In genomic region chr12:107761502-107761904, GRCh38 we compare ENCODE assay signal across 8 cellular contexts. TPM values are rescaled to one million over a fixed set of nuclear protein-coding genes. Genes with fewer than 3 reads are reported as not detected.
DNase-seq lines count a peak whose midpoint lies in the region; ATAC-seq and TF ChIP-seq lines count a peak whose summit lies in the region.

No MANE protein-coding gene starts in this region.

- H4K20me1 ChIP-seq in BLaER1 treated with 17β-estradiol and CSF1 and Interleukin-3, amounts not matched to agents 10 nM and 100 nM: peaks cover 0 to 40% (median 28%) of the 10 kb centered on the region in 11 experiments; a peak in 15 of 22 replicates

- peaks cover 21 to 35% (median 29%) of the 10 kb centered on the region in 10 experiments for H3K4me1 ChIP-seq in BLaER1 treated with 17β-estradiol and CSF1 and Interleukin-3, amounts not matched to agents 10 nM and 100 nM
- H3K4me1 ChIP-seq in heart left ventricle: peaks cover 5 to 35% (median 28%) of the 10 kb centered on the region in 12 donors

- peak overlapping the region; percentile 87 for H3K27ac Mint-ChIP-seq in HFFc6
- H3K27ac Mint-ChIP-seq in activated CD8-positive, alpha-beta T cell treated with anti-CD3 and anti-CD28 coated beads for 36 hours: peak overlapping the region; percentile 81

- no peaks in the 10 kb centered on the region; the same call in 1 of the 2 replicates for H3K27me3 Mint-ChIP-seq in HFFc6 (ENCODE audit: insufficient read depth)
- H3K27me3 Mint-ChIP-seq in activated CD8-positive, alpha-beta T cell treated with anti-CD3 and anti-CD28 coated beads for 36 hours: no peaks in the 10 kb centered on the region

- no peak for TF ChIP-seq POLR2A in heart left ventricle (IDR thresholded peaks at IDR 0.05)

- DNase-seq in HFFc6 (no peak), heart left ventricle (no peak), retinal pigment epithelial cell (ENCODE audit: low read depth) (no peak), MV-4-11 (lab: John Stamatoyannopoulos, UW) (no peak), NCI-H2029 (lab: John Stamatoyannopoulos, UW) (no peak)
- DNase-seq in activated CD8-positive, alpha-beta T cell treated with anti-CD3 and anti-CD28 coated beads for 36 hours: peak; percentile 6

- WGBS in heart left ventricle, 4 donors: 0 to 4% (median 1%) methylated on average over 10 to 12 of the region's 12 CpGs

- H3K36me3 ChIP-seq in BLaER1 treated with 17β-estradiol and CSF1 and Interleukin-3, amounts not matched to agents 10 nM and 100 nM: peaks cover 20 to 28% (median 26%) of the 10 kb centered on the region in 11 experiments
- H3K36me3 ChIP-seq in heart left ventricle: peaks cover 0 to 30% (median 15%) of the 10 kb centered on the region in 9 donors

- ATAC-seq in activated CD8-positive, alpha-beta T cell treated with anti-CD3 and anti-CD28 coated beads for 36 hours: no peak
- ATAC-seq in heart left ventricle (peak in 3 of 4 donors; percentile 5 to 29 (median 21)), HG02642 (IDR thresholded peaks at IDR 0.05; ENCODE audit: poor library complexity, unreplicated experiment) (no peak)

- H3K9me3 Mint-ChIP-seq in HFFc6: no peaks in the 10 kb centered on the region
- no peaks in the 10 kb centered on the region for H3K9me3 Mint-ChIP-seq in activated CD8-positive, alpha-beta T cell treated with anti-CD3 and anti-CD28 coated beads for 36 hours

- peaks cover 28% of the 10 kb centered on the region for H3K4me1 Mint-ChIP-seq in HFFc6 (ENCODE audit: low read depth)
- H3K4me1 Mint-ChIP-seq in activated CD8-positive, alpha-beta T cell treated with anti-CD3 and anti-CD28 coated beads for 36 hours (ENCODE audit: low read depth): peaks cover 25% of the 10 kb centered on the region

- H3K4me3 Mint-ChIP-seq in HFFc6: peak overlapping the region; percentile 90
- H3K4me3 Mint-ChIP-seq in activated CD8-positive, alpha-beta T cell treated with anti-CD3 and anti-CD28 coated beads for 36 hours: peak overlapping the region; percentile 92

- H3K27ac ChIP-seq in BLaER1 treated with 17β-estradiol and CSF1 and Interleukin-3, amounts not matched to agents 10 nM and 100 nM: peak overlapping the region in 9 of 11 experiments; percentile 34 to 95 (median 88); a peak in 13 of 22 replicates
- peak overlapping the region in 11 of 12 donors; percentile 16 to 87 (median 76) for H3K27ac ChIP-seq in heart left ventricle

- H3K27me3 ChIP-seq in BLaER1 treated with 17β-estradiol and CSF1 and Interleukin-3, amounts not matched to agents 10 nM and 100 nM: no peaks in the 10 kb centered on the region
- H3K27me3 ChIP-seq in heart left ventricle: no peaks in the 10 kb centered on the region

- peak overlapping the region; percentile 62 to 98 (median 84) for H3K4me2 ChIP-seq in BLaER1 treated with 17β-estradiol and CSF1 and Interleukin-3, amounts not matched to agents 10 nM and 100 nM

- H3K36me3 Mint-ChIP-seq in HFFc6 (ENCODE audit: low read depth): peaks cover 9% of the 10 kb centered on the region; the same call in 1 of the 2 replicates
- H3K36me3 Mint-ChIP-seq in activated CD8-positive, alpha-beta T cell treated with anti-CD3 and anti-CD28 coated beads for 36 hours (ENCODE audit: low read depth): peaks cover 14% of the 10 kb centered on the region

- peaks cover 0 to 11% (median 5%) of the 10 kb centered on the region in 11 experiments; a peak in 6 of 22 replicates for H3K9me3 ChIP-seq in BLaER1 treated with 17β-estradiol and CSF1 and Interleukin-3, amounts not matched to agents 10 nM and 100 nM (replicated peaks in 1 of 11)
- H3K9me3 ChIP-seq in heart left ventricle: no peaks in the 10 kb centered on the region

- POLR2A ChIA-PET in activated CD8-positive, alpha-beta T cell treated with anti-CD3 and anti-CD28 coated beads for 36 hours (lab: Charles Lee): no interaction called here

- peak overlapping the region in 10 of 11 experiments; percentile 39 to 96 (median 94); a peak in 20 of 22 replicates for H3K9ac ChIP-seq in BLaER1 treated with 17β-estradiol and CSF1 and Interleukin-3, amounts not matched to agents 10 nM and 100 nM

- intact Hi-C loops in activated CD8-positive, alpha-beta T cell treated with anti-CD3 and anti-CD28 coated beads for 36 hours (cut with micrococcal nuclease): loop anchor here (5.0 kb wide), 1 partner anchor 126 kb away; no protein-coding TSS in a partner anchor
- intact Hi-C loops in heart left ventricle (cut with DNase I): loop anchor here in 7 of 10 donors (1.0 to 10.0 kb wide), 9 partner anchors 74 to 753 kb away; partner anchors contain the start of genes PWP1 (in 4 of the 7) and FICD (in 1 of the 7)

- TF ChIP-seq CTCF in HFFc6 (IDR thresholded peaks at IDR 0.05) (no peak), heart left ventricle (IDR thresholded peaks at IDR 0.05) (no peak), retinal pigment epithelial cell (conservative IDR thresholded peaks at IDR 0.05; ENCODE audit: low read depth, low read length) (no peak)
- TF ChIP-seq CTCF in activated CD8-positive, alpha-beta T cell treated with anti-CD3 and anti-CD28 coated beads for 36 hours (IDR thresholded peaks at IDR 0.05): no peak

- CTCF ChIA-PET in activated CD8-positive, alpha-beta T cell treated with anti-CD3 and anti-CD28 coated beads for 36 hours (lab: Charles Lee): interaction anchor here (1.0 to 1.7 kb wide), 2 partner anchors 123 to 151 kb away, joined by 6 read pairs; no protein-coding TSS in a partner anchor

- H3K4me3 ChIP-seq in BLaER1 treated with 17β-estradiol and CSF1 and Interleukin-3, amounts not matched to agents 10 nM and 100 nM: peak overlapping the region; percentile 86 to 98 (median 94)
- H3K4me3 ChIP-seq in heart left ventricle: peak overlapping the region; percentile 76 to 94 (median 85)
- peak overlapping the region; percentile 88 for H3K4me3 ChIP-seq in retinal pigment epithelial cell (ENCODE audit: low read length)

RNA-seq across cellular contexts. Expression of gene PRDM4, which starts 0.6 kb away (rescaled TPM):
- total RNA-seq in HFFc6 (2021; fragmentation: NEBNext Ultra II Directional; extraction: Animal tissue kit (Norgen Biotek cat#: 25700)): 10 to 100 TPM; 23.2 to 26.3 (median 24.3) TPM
- total RNA-seq in activated CD8-positive, alpha-beta T cell treated with anti-CD3 and anti-CD28 coated beads for 36 hours: 10 to 100 TPM; 19.3 to 21.7 TPM
- 10 to 100 TPM; 11.6 to 24.6 (median 15.0) TPM for total RNA-seq in heart left ventricle
- polyA plus RNA-seq in heart left ventricle: 10 to 100 TPM in 1 of 2 donors, 1 to 10 TPM in 1; 5.3 to 16.5 TPM

RNA-seq across cellular contexts. Expression of gene ASCL4, which starts 13.0 kb away (rescaled TPM):
- total RNA-seq in HFFc6 (2021; fragmentation: NEBNext Ultra II Directional; extraction: Animal tissue kit (Norgen Biotek cat#: 25700)): not detected
- total RNA-seq in activated CD8-positive, alpha-beta T cell treated with anti-CD3 and anti-CD28 coated beads for 36 hours: not detected
- total RNA-seq in heart left ventricle: not detected
- not detected for polyA plus RNA-seq in heart left ventricle

Comparison
In these comparisons a context has a peak if more than half of its experiments do, and no peak if none do; other contexts are left out.
1. ATAC-seq: peak in heart left ventricle (3 of 4); none in activated CD8-positive, alpha-beta T cell treated with anti-CD3 and anti-CD28 coated beads for 36 hours (single experiment) and HG02642 (single experiment).
2. Peak in every context shown above with its lines, with median percentiles within 50 percentile points of each other: H3K4me3 ChIP-seq.